31 cellular contexts compared by ENCODE assay signal in genomic region chr9:130989891-130990290, GRCh38. TPM values are rescaled to one million over a fixed set of nuclear protein-coding genes. Genes with fewer than 3 reads are reported as not detected.
"Had no signal": no experiment of that assay in that cellular context is flagged by ENCODE, and none has a peak within 500 bp of the region (broad histone marks: within the 10 kb centered on the region; RNA-seq: fewer than 3 reads in every experiment).

No MANE protein-coding gene starts in this region.

- H3K27ac ChIP-seq: cardiac muscle cell, WERI-Rb-1 had no signal

- DNase-seq: activated CD4-positive, alpha-beta memory T cell treated with anti-CD3 and anti-CD28 coated beads, Interleukin-2, amount 10 ng/mL, durations not matched to agents 7 days and 5 days; activated CD4-positive, alpha-beta T cell treated with anti-CD3 and anti-CD28 coated beads for 1 hour; activated CD4-positive, alpha-beta T cell treated with anti-CD3 and anti-CD28 coated beads for 48 hours; activated CD4-positive, CD25-positive, alpha-beta regulatory T cell; activated CD8-positive, alpha-beta memory T cell treated with anti-CD3 and anti-CD28 coated beads for 24 hours; activated CD8-positive, alpha-beta memory T cell treated with anti-CD3 and anti-CD28 coated beads, Interleukin-2, amount 10 ng/mL, durations not matched to agents 7 days and 5 days; activated CD8-positive, alpha-beta memory T cell treated with anti-CD3 and anti-CD28 coated beads, Interleukin-2, amount 50 U/mL, for 48 hours; activated effector memory CD4-positive, alpha-beta T cell treated with Interleukin-2 at 50 U/mL for 16 hours; activated naive CD4-positive, alpha-beta T cell treated with anti-CD3 and anti-CD28 coated beads, Interleukin-2, amount 10 ng/mL, durations not matched to agents 7 days and 5 days; activated naive CD8-positive, alpha-beta T cell treated with anti-CD3 and anti-CD28 coated beads, Interleukin-2, amount 50 U/mL, for 24 hours; activated T-cell treated with anti-CD3 and anti-CD28 coated beads, Interleukin-2, amount 50 U/mL, for 48 hours; amniotic stem cell; aorta; NCI-H1092 treated with DMSO at 0.1 percent for 48 hours; NCI-H146; NCI-H187; NCI-H2029 treated with DMSO at 0.1 percent for 48 hours; NCI-H2107; NCI-H2171; NCI-H446; NCI-H510A treated with DMSO at 0.1 percent for 48 hours; NCI-H526 treated with DMSO at 0.1 percent for 48 hours; SHP77 treated with DMSO at 0.1 percent for 48 hours; T1000; WERI-Rb-1 had no signal

- H3K27me3 ChIP-seq: cardiac muscle cell had no signal

- H3K36me3 ChIP-seq: cardiac muscle cell, WERI-Rb-1 had no signal

- H3K4me3 ChIP-seq: cardiac muscle cell had no signal

- ATAC-seq: activated CD8-positive, alpha-beta memory T cell treated with anti-CD3 and anti-CD28 coated beads, Interleukin-2, amount 10 ng/mL, durations not matched to agents 7 days and 5 days; activated naive CD8-positive, alpha-beta T cell treated with anti-CD3 and anti-CD28 coated beads, Interleukin-2, amount 50 U/mL, for 24 hours; Panc1 had no signal

RNA-seq across cellular contexts. Expression of gene LAMC3, which starts 19.1 kb away (rescaled TPM):
- total RNA-seq: activated CD4-positive, alpha-beta memory T cell treated with anti-CD3 and anti-CD28 coated beads, Interleukin-2, amount 10 ng/mL, durations not matched to agents 7 days and 5 days; M059J; RPMI7951 had no signal

RNA-seq across cellular contexts. Expression of gene FIBCD1, which starts 50.8 kb away (rescaled TPM):
- total RNA-seq: activated CD4-positive, alpha-beta memory T cell treated with anti-CD3 and anti-CD28 coated beads, Interleukin-2, amount 10 ng/mL, durations not matched to agents 7 days and 5 days; activated CD8-positive, alpha-beta memory T cell treated with anti-CD3 and anti-CD28 coated beads, Interleukin-2, amount 10 ng/mL, durations not matched to agents 7 days and 5 days; aorta; T-helper 1 cell treated with Interleukin-12 subunit alpha and Interleukin-12 subunit beta and Interleukin-4 antibody, amounts not matched to agents 30 ng/mL and 1 ng/mL, for 36 hours; T-helper 2 cell treated with Interferon-gamma antibody and Interleukin-4, amounts not matched to agents 100 ng/mL and 5 ng/mL, for 36 hours had no signal
